9 cellular contexts compared by ENCODE assay signal in the genomic region with DNA sequence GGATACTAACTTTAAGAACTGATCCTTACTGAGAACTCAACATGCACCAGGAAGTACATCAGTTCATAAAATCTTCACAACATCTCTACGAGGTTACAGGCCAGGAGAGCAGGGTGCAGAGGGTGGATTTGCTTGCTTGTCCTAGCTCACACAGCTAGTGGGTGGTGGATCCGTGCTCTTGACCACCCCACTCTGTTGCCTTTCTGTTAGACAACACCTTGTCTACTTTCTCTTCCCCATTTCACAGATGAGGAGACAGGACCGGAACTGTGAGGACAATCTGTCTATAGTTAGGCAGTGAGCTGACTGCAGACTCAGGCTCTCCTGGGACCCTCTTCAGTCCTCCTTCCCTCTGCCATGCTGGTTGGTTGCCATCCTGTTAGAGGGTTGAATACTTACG.
A peak's percentile ranks its signal among the peaks of the same experiment; 100 is the strongest.
DNase-seq lines count a peak whose midpoint lies in the region; ATAC-seq and TF ChIP-seq lines count a peak whose summit lies in the region.
"Had no signal": no experiment of that assay in that cellular context is flagged by ENCODE, and none has a peak within 500 bp of the region (broad histone marks: within the 10 kb centered on the region; RNA-seq: fewer than 3 reads in every experiment).

No MANE protein-coding gene starts in this region.

- intact Hi-C loops in vagina (cut with DNase I), result no loop called here

- ATAC-seq in HG03025 (IDR thresholded peaks at IDR 0.05; ENCODE audit: low FRiP score, unreplicated experiment), result peak; percentile 65

- H3K4me1 ChIP-seq in SK-N-SH (ENCODE audit: control insufficient read depth in 1 of 2, insufficient read depth in 2 of 2, low read depth in 1 of 2, low read length in 1 of 2) (peaks cover 23 to 55% of the 10 kb centered on the region in 2 experiments), vagina (peaks cover 64% of the 10 kb centered on the region)

- H3K9ac ChIP-seq in SK-N-SH, result peak overlapping the region; percentile 2; the same call in 1 of the 2 replicates

- no peaks in the 10 kb centered on the region for H3K9me2 ChIP-seq in SK-N-SH

- no peaks in the 10 kb centered on the region for H3K9me3 ChIP-seq in SK-N-SH
- no peaks in the 10 kb centered on the region for H3K9me3 ChIP-seq in vagina

- TF ChIP-seq EP300 in SK-N-SH (IDR thresholded peaks at IDR 0.05; ENCODE audit: borderline replicate concordance in 1 of 2, low read depth in 1 of 2, low read length in 1 of 2), result no peak

- 72% methylated on average over 4 of the region's 4 CpGs for WGBS in SK-N-SH (ENCODE audit: low lambda C conversion rate)

- no peaks in the 10 kb centered on the region for H4K20me1 ChIP-seq in SK-N-SH (ENCODE audit: insufficient read depth)

- peak overlapping the region; percentile 69; the same call in 1 of the 2 replicates for H3K4me2 ChIP-seq in SK-N-SH

- H3K27me3 ChIP-seq in SK-N-SH (ENCODE audit: insufficient read depth), result no peaks in the 10 kb centered on the region
- no peaks in the 10 kb centered on the region for H3K27me3 ChIP-seq in vagina

- TF ChIP-seq RAD21 in SK-N-SH (IDR thresholded peaks at IDR 0.05; ENCODE audit: low read length), result no peak

- CTCF ChIA-PET in SK-N-SH (lab: Yijun Ruan, JAX), result interaction anchor here (0.7 kb wide), 1 partner anchor 124 kb away, joined by 3 read pairs; no protein-coding TSS in a partner anchor

- H3K4me3 ChIP-seq in SK-N-SH (ENCODE audit: low read depth in 2 of 2, low read length in 1 of 2) (no peak overlapping the region), vagina (no peak overlapping the region)

- no peaks in the 10 kb centered on the region for H3K79me2 ChIP-seq in SK-N-SH (ENCODE audit: insufficient read depth)

- no peaks in the 10 kb centered on the region for H3K36me3 ChIP-seq in SK-N-SH (replicated peaks in 1 of 2; ENCODE audit: control insufficient read depth in 1 of 2, insufficient read depth in 2 of 2, low read length in 1 of 2)
- no peaks in the 10 kb centered on the region for H3K36me3 ChIP-seq in vagina

- peak overlapping the region; percentile 25; the same call in 1 of the 2 replicates for H2AFZ ChIP-seq in SK-N-SH (ENCODE audit: low read depth)

- DNase-seq in SKM-1 treated with dmso at 0.1 percent for 144 hours (lab: John Stamatoyannopoulos, UW; ENCODE audit: unreplicated experiment), result peak; percentile 26
- DNase-seq in SKM-1 (lab: John Stamatoyannopoulos, UW; ENCODE audit: unreplicated experiment), result no peak
- no peak for DNase-seq in SK-N-SH
- DNase-seq in vagina (ENCODE audit: extremely low spot score in 2 of 2), result no peak
- no peak for DNase-seq in SIG-M5 treated with dmso at 0.1 percent for 504 hours (lab: John Stamatoyannopoulos, UW; ENCODE audit: unreplicated experiment)
- no peak for DNase-seq in A172 (ENCODE audit: low spot score)
- no peak for DNase-seq in stimulated activated naive CD4-positive, alpha-beta T cell treated with Interleukin-2 at 50 U/mL for 16 hours (lab: John Stamatoyannopoulos, UW)
- DNase-seq: 8988T had no signal

- peak overlapping the region; percentile 72 to 92 for H3K27ac ChIP-seq in SK-N-SH (ENCODE audit: low read depth in 2 of 2, low read length in 1 of 2)
- H3K27ac ChIP-seq in vagina, result peak overlapping the region; percentile 16

- POLR2A ChIA-PET in SK-N-SH (lab: Yijun Ruan, JAX), result interaction anchor here (1.2 kb wide), 1 partner anchor 21 kb away, joined by 4 read pairs; no protein-coding TSS in a partner anchor

- TF ChIP-seq POLR2A in vagina (IDR thresholded peaks at IDR 0.05), result no peak

- TF ChIP-seq CTCF in SK-N-SH (IDR thresholded peaks at IDR 0.05) (no peak), vagina (IDR thresholded peaks at IDR 0.05) (no peak)

- H3F3A ChIP-seq in SK-N-SH (replicated peaks; ENCODE audit: insufficient read depth), result peaks cover 15% of the 10 kb centered on the region

TF ChIP-seq in SK-N-SH, 30 proteins besides CTCF, POLR2A, EP300 and RAD21:
- TF ChIP-seq POLR2AphosphoS5 (IDR thresholded peaks at IDR 0.05; ENCODE audit: low read depth, low read length) (no peak), NFIC (IDR thresholded peaks at IDR 0.05; ENCODE audit: borderline replicate concordance) (no peak), GABPA (IDR thresholded peaks at IDR 0.05; ENCODE audit: low read depth) (no peak)
